ENCODE assay signal across 8 cellular contexts in the genomic region with DNA sequence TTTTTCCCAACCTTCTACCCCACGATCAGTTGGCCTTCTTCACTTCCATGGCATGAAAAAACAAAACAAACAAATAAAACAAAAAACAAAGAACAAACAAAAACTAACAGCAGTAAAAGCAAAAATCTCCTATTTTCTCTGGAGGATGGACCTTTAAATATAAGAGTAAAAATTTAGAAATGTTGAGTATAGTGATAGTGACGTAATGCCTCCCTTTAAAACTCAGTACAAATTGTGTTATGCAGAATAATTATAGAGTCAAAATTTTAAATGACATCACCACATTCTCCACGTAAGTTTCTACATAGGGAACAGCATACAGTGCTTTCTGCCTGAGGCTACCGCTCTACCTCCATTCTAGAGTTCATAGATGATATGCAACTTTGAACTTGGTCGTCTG.
"Had no signal": no experiment of that assay in that cellular context is flagged by ENCODE, and none has a peak within 500 bp of the region (broad histone marks: within the 10 kb centered on the region; RNA-seq: fewer than 3 reads in every experiment).

No MANE protein-coding gene starts in this region.

- DNase-seq: IMR-90, KBM-7, KG1 had no signal

- H3K36me3 Mint-ChIP-seq: IgD-negative memory B cell had no signal

- H3K4me3 ChIP-seq: K562 had no signal

- FAIRE-seq: HTR-8/SVneo, K562 had no signal

- H3K9ac ChIP-seq: KMS-11 had no signal

- H3K27me3 Mint-ChIP-seq: IgD-negative memory B cell had no signal

- H3K4me2 ChIP-seq: KMS-11 had no signal

- ATAC-seq: K562 had no signal

- H3K27ac ChIP-seq: HL-60, KMS-11 had no signal

- H3K4me3 Mint-ChIP-seq: IgD-negative memory B cell had no signal

- H3K27ac Mint-ChIP-seq: IgD-negative memory B cell had no signal

- H3K4me1 Mint-ChIP-seq: IgD-negative memory B cell had no signal
